9 cellular contexts compared by ENCODE assay signal in the genomic region with DNA sequence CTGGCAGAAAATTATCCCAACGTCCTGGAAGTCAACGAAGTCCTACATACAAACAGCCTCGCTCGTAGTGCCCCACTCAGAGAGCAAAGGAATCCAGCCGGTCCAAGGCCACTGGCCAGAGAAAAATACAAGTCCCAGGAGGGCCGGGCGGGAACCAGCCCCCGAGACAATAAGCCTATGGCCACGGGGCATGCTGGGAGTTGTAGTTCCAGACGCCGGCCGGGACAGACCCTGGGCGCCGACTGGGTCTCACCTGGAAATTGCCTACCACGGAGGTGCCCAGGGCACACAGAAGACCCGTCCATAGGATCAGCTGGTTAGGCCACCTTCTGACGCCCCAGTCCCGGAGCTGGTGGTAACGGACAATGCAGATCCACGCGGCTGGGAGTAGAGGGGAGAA. TPM values are rescaled to one million over a fixed set of nuclear protein-coding genes. Genes with fewer than 3 reads are reported as not detected.
DNase-seq lines count a peak whose midpoint lies in the region; ATAC-seq and TF ChIP-seq lines count a peak whose summit lies in the region.
"Had no signal": no experiment of that assay in that cellular context is flagged by ENCODE, and none has a peak within 500 bp of the region (broad histone marks: within the 10 kb centered on the region; RNA-seq: fewer than 3 reads in every experiment).

No MANE protein-coding gene starts in this region.

- DNase-seq in cardiac muscle cell (ENCODE audit: low read depth in 1 of 2, low spot score in 1 of 2) (peak; percentile 78 to 79), Right ventricle myocardium inferior (ENCODE audit: missing footprints) (no peak), astrocyte of the cerebellum (ENCODE audit: low read depth) (no peak), upper lobe of right lung (no peak), uterus (no peak)

- no peak for TF ChIP-seq CTCF in cardiac muscle cell (IDR thresholded peaks at IDR 0.05; ENCODE audit: low read depth, low read length)
- no peak for TF ChIP-seq CTCF in astrocyte of the cerebellum (IDR thresholded peaks at IDR 0.05; ENCODE audit: low read depth, low read length, missing control alignments)
- no peak for TF ChIP-seq CTCF in upper lobe of right lung (IDR thresholded peaks at IDR 0.05)
- TF ChIP-seq CTCF in uterus (IDR thresholded peaks at IDR 0.05) = no peak

- no peaks in the 10 kb centered on the region for H3K4me1 ChIP-seq in cardiac muscle cell (ENCODE audit: low read depth)
- H3K4me1 ChIP-seq in iPS-18a (ENCODE audit: control insufficient read depth, low read depth, low read length) = no peaks in the 10 kb centered on the region
- H3K4me1 ChIP-seq in upper lobe of right lung = no peaks in the 10 kb centered on the region
- H3K4me1 ChIP-seq in uterus = no peaks in the 10 kb centered on the region

- H3K9ac ChIP-seq in iPS-18a (ENCODE audit: low read length) = peak overlapping the region; percentile 9

- intact Hi-C loops in Right ventricle myocardium inferior (cut with DNase I) = no loop called here
- intact Hi-C loops in upper lobe of right lung (cut with DNase I) = no loop called here
- intact Hi-C loops in uterus (cut with DNase I; ENCODE audit: low total_unique reads) = no loop called here

- no peak overlapping the region for H3K27ac ChIP-seq in cardiac muscle cell
- no peak overlapping the region for H3K27ac ChIP-seq in iPS-18a (ENCODE audit: low read length)
- no peak overlapping the region for H3K27ac ChIP-seq in upper lobe of right lung
- H3K27ac ChIP-seq in uterus = no peak overlapping the region

- H3K27me3 ChIP-seq in cardiac muscle cell (no peaks in the 10 kb centered on the region), iPS-18a (ENCODE audit: control insufficient read depth, insufficient read depth, low read length) (no peaks in the 10 kb centered on the region), upper lobe of right lung (no peaks in the 10 kb centered on the region), uterus (no peaks in the 10 kb centered on the region)

- H3K9me3 ChIP-seq in cardiac muscle cell (ENCODE audit: low read depth) (no peaks in the 10 kb centered on the region), iPS-18a (ENCODE audit: control insufficient read depth, low read depth, low read length) (no peaks in the 10 kb centered on the region), upper lobe of right lung (no peaks in the 10 kb centered on the region), uterus (no peaks in the 10 kb centered on the region)

- in situ Hi-C loops in astrocyte of the cerebellum (cut with HindIII; ENCODE audit: low sequenced_read_pairs) = no loop called here

- ATAC-seq in Right ventricle myocardium inferior (no peak), upper lobe of right lung (peak; percentile 56), HG03520 (IDR thresholded peaks at IDR 0.05; ENCODE audit: unreplicated experiment) (no peak), GM21529 (IDR thresholded peaks at IDR 0.05; ENCODE audit: unreplicated experiment) (no peak)

- TF ChIP-seq POLR2A in uterus (IDR thresholded peaks at IDR 0.05) = no peak

- no peak overlapping the region for H3K4me3 ChIP-seq in cardiac muscle cell
- peak overlapping the region; percentile 14 for H3K4me3 ChIP-seq in astrocyte of the cerebellum (ENCODE audit: low read depth, low read length)
- peak overlapping the region; percentile 51 for H3K4me3 ChIP-seq in iPS-18a (ENCODE audit: low read length)
- no peak overlapping the region for H3K4me3 ChIP-seq in upper lobe of right lung
- H3K4me3 ChIP-seq in uterus = no peak overlapping the region

- no peaks in the 10 kb centered on the region for H3K36me3 ChIP-seq in cardiac muscle cell
- no peaks in the 10 kb centered on the region for H3K36me3 ChIP-seq in iPS-18a (ENCODE audit: control insufficient read depth, low read depth, low read length)
- no peaks in the 10 kb centered on the region for H3K36me3 ChIP-seq in upper lobe of right lung
- no peaks in the 10 kb centered on the region for H3K36me3 ChIP-seq in uterus

RNA-seq across cellular contexts. Expression of a gene that starts 5.4 kb away (rescaled TPM):
- total RNA-seq in cardiac muscle cell (not detected in 2 replicates), Right ventricle myocardium inferior (1.2 TPM), upper lobe of right lung (23.9 TPM), uterus (1 to 10 TPM in 1 of 4 donors, not detected in 3; 2.6 TPM)
- not detected in 2 replicates for polyA plus RNA-seq in cardiac muscle cell
- total RNA-seq: frontal cortex had no signal

RNA-seq across cellular contexts. Expression of a gene that starts 19.9 kb away (rescaled TPM):
- total RNA-seq in cardiac muscle cell = 58.9 and 82.4 TPM in 2 replicates
- 63.5 and 81.7 TPM in 2 replicates for polyA plus RNA-seq in cardiac muscle cell
- total RNA-seq in Right ventricle myocardium inferior = 6.2 TPM
- 11.7 TPM for total RNA-seq in upper lobe of right lung
- 10 to 100 TPM; 12.4 to 65.6 (median 15.9) TPM for total RNA-seq in uterus

RNA-seq across cellular contexts. Expression of a gene that starts 34.7 kb away (rescaled TPM):
- not detected in 2 replicates for total RNA-seq in cardiac muscle cell
- 0.06 and 0.17 TPM in 2 replicates for polyA plus RNA-seq in cardiac muscle cell
- total RNA-seq in Right ventricle myocardium inferior = not detected
- not detected for total RNA-seq in upper lobe of right lung
- 1 to 10 TPM in 1 of 4 donors, under 1 TPM in 1, not detected in 2; 0.14 to 4.6 TPM for total RNA-seq in uterus

RNA-seq across cellular contexts. Expression of a gene that starts 36.0 kb away (rescaled TPM):
- total RNA-seq in cardiac muscle cell (34.4 and 34.7 TPM in 2 replicates), Right ventricle myocardium inferior (2.4 TPM), upper lobe of right lung (1.3 TPM), uterus (10 to 100 TPM in 2 of 4 donors, 1 to 10 TPM in 1, not detected in 1; 4.1 to 17.1 (median 12.0) TPM)
- 3.5 and 5.6 TPM in 2 replicates for polyA plus RNA-seq in cardiac muscle cell

RNA-seq across cellular contexts. Expression of a gene that starts 39.9 kb away (rescaled TPM):
- total RNA-seq in cardiac muscle cell (47.2 and 77.7 TPM in 2 replicates), Right ventricle myocardium inferior (30.2 TPM), upper lobe of right lung (19.7 TPM), uterus (10 to 100 TPM in 3 of 4 donors, 1 to 10 TPM in 1; 1.3 to 37.4 (median 25.6) TPM)
- 68.9 and 123 TPM in 2 replicates for polyA plus RNA-seq in cardiac muscle cell

Comparison
In these comparisons a context has a peak if more than half of its experiments do, and no peak if none do; other contexts are left out.
1. DNase-seq: peak in cardiac muscle cell (2 of 2); none in Right ventricle myocardium inferior (single experiment), astrocyte of the cerebellum (single experiment), upper lobe of right lung (single experiment) and uterus (0 of 2).
2. H3K4me3 ChIP-seq: peak in astrocyte of the cerebellum (single experiment) and iPS-18a (single experiment); none in cardiac muscle cell (single experiment), upper lobe of right lung (single experiment) and uterus (0 of 2).